1 cellular context compared by ENCODE assay signal in genomic region chr3:17740703-17741102, GRCh38.
TF ChIP-seq lines count a peak whose summit lies in the region.

No MANE protein-coding gene starts in this region.

TF ChIP-seq in K562, 482 proteins besides CTCF, POLR2A, EP300 and RAD21 (continued from another document and continues in another):
- TF ChIP-seq ZBTB26 (CRISPR knock-in tag; IDR thresholded peaks at IDR 0.05) (no peak), SNIP1 (IDR thresholded peaks at IDR 0.05; ENCODE audit: low read depth) (0 out of 2 replicates have a peak, but pooled peaks have one; percentile 42), CREB1 (IDR thresholded peaks at IDR 0.05) (0 out of 2 replicates have a peak, but pooled peaks have one; percentile 39), CREB1 (CRISPR knock-in tag; IDR thresholded peaks at IDR 0.05) (no peak), SMARCA4 (IDR thresholded peaks at IDR 0.05) (peak; percentile 48; the same call in 1 of the 2 replicates), NKRF (IDR thresholded peaks at IDR 0.05; ENCODE audit: borderline replicate concordance) (0 out of 2 replicates have a peak, but pooled peaks have one; percentile 20), SIN3B (IDR thresholded peaks at IDR 0.05; ENCODE audit: low read depth) (0 out of 2 replicates have a peak, but pooled peaks have one; percentile 22), DPF2 (IDR thresholded peaks at IDR 0.05) (peak; percentile 38; the same call in 1 of the 2 replicates), ZNF311 (CRISPR knock-in tag; IDR thresholded peaks at IDR 0.05) (no peak), SMAD4 (CRISPR knock-in tag; conservative IDR thresholded peaks at IDR 0.05) (no peak), RFX1 (IDR thresholded peaks at IDR 0.05) (no peak), ZBTB43 (CRISPR knock-in tag; IDR thresholded peaks at IDR 0.05) (no peak), SUPT5H (IDR thresholded peaks at IDR 0.05) (0 out of 2 replicates have a peak, but pooled peaks have one; percentile 15), ERF (CRISPR knock-in tag; IDR thresholded peaks at IDR 0.05) (peak; percentile 25; the same call in 1 of the 2 replicates), FOXO4 (CRISPR knock-in tag; IDR thresholded peaks at IDR 0.05) (no peak), RHOXF2B (CRISPR knock-in tag; conservative IDR thresholded peaks at IDR 0.05) (no peak), MLLT1 (IDR thresholded peaks at IDR 0.05) (peak; percentile 85 to 86), FOXJ3 (CRISPR knock-in tag; IDR thresholded peaks at IDR 0.05) (no peak), ARID3A (IDR thresholded peaks at IDR 0.05; ENCODE audit: borderline replicate concordance, low read depth, low read length) (0 out of 2 replicates have a peak, but pooled peaks have one; percentile 44), ZBTB5 (IDR thresholded peaks at IDR 0.05) (peak; percentile 60; the same call in 1 of the 2 replicates), ZNF282 (CRISPR knock-in tag; IDR thresholded peaks at IDR 0.05) (no peak), JUND (IDR thresholded peaks at IDR 0.05; ENCODE audit: borderline replicate concordance, low read depth, low read length) (peak; percentile 50; the same call in 1 of the 2 replicates), JUND (tag; IDR thresholded peaks at IDR 0.05; ENCODE audit: borderline replicate concordance, low read depth, low read length) (peak; percentile 59; the same call in 2 of the 3 replicates), ZC3H4 (CRISPR knock-in tag; IDR thresholded peaks at IDR 0.05; ENCODE audit: borderline replicate concordance) (no peak), SMARCE1 (IDR thresholded peaks at IDR 0.05) (0 out of 2 replicates have a peak, but pooled peaks have one; percentile 27), ZBTB40 (IDR thresholded peaks at IDR 0.05) (0 out of 2 replicates have a peak, but pooled peaks have one; percentile 16), ZBTB40 (CRISPR knock-in tag; IDR thresholded peaks at IDR 0.05) (no peak), FOXK2 (conservative IDR thresholded peaks at IDR 0.05 in 1 of 2, IDR thresholded peaks at IDR 0.05 in 1 of 2; ENCODE audit: low read depth in 2 of 2) (0 out of 4 replicates have a peak, but pooled peaks of 1 of the 2 experiments have one; percentile 23), POLR2AphosphoS5 (IDR thresholded peaks at IDR 0.05; ENCODE audit: control insufficient read depth, insufficient read depth, low read depth, low read length) (0 out of 2 replicates have a peak, but pooled peaks have one; percentile 37), ZBTB2 (IDR thresholded peaks at IDR 0.05) (peak; percentile 35; the same call in 1 of the 2 replicates), TAF1 (IDR thresholded peaks at IDR 0.05; ENCODE audit: control insufficient read depth, extremely low read depth, insufficient read depth, low read length, severe bottlenecking) (peak; percentile 48), FOSL1 (tag; conservative IDR thresholded peaks at IDR 0.05) (peak; percentile 63), BRD4 (IDR thresholded peaks at IDR 0.05) (no peak), NRF1 (conservative IDR thresholded peaks at IDR 0.05 in 1 of 2, IDR thresholded peaks at IDR 0.05 in 1 of 2) (peak in 1 of 2 experiments; percentile 20; a peak in 1 of 4 replicates), JUN (IDR thresholded peaks at IDR 0.05; ENCODE audit: borderline replicate concordance, low read depth, low read length) (peak; percentile 58; the same call in 1 of the 2 replicates), JUN (CRISPR knock-in tag; IDR thresholded peaks at IDR 0.05; ENCODE audit: borderline replicate concordance) (no peak)
